In genomic region chr11:20609727-20610707, GRCh38 we compare ENCODE assay signal across 8 cellular contexts. TPM values are rescaled to one million over a fixed set of nuclear protein-coding genes. Genes with fewer than 3 reads are reported as not detected.
DNase-seq lines count a peak whose midpoint lies in the region; ATAC-seq and TF ChIP-seq lines count a peak whose summit lies in the region.

No MANE protein-coding gene starts in this region.

- no peaks in the 10 kb centered on the region for H3K9me3 Mint-ChIP-seq in GM23338
- no peaks in the 10 kb centered on the region for H3K9me3 Mint-ChIP-seq in activated T-helper 17 cell treated with anti-CD3 and anti-CD28 coated beads, Interleukin-2, amount 50 U/mL, for 72 hours

- H3K36me3 ChIP-seq in GM23338 (ENCODE audit: insufficient read depth) (no peaks in the 10 kb centered on the region), KMS-11 (ENCODE audit: insufficient read depth) (no peaks in the 10 kb centered on the region), upper lobe of right lung (no peaks in the 10 kb centered on the region)

- TF ChIP-seq CTCF in GM23338 (conservative IDR thresholded peaks at IDR 0.05; ENCODE audit: low read depth in 2 of 2) = peak; percentile 91 to 96
- TF ChIP-seq CTCF in KMS-11 (conservative IDR thresholded peaks at IDR 0.05; ENCODE audit: low read depth, low read length) = peak; percentile 90
- peak in 2 of 3 donors; percentile 50 to 54 for TF ChIP-seq CTCF in omental fat pad (IDR thresholded peaks at IDR 0.05)
- TF ChIP-seq CTCF in upper lobe of right lung (IDR thresholded peaks at IDR 0.05) = peak; percentile 94

- H3K4me3 Mint-ChIP-seq in GM23338 = peak overlapping the region; percentile 32; the same call in 1 of the 3 replicates
- peak overlapping the region; percentile 41 for H3K4me3 Mint-ChIP-seq in activated T-helper 17 cell treated with anti-CD3 and anti-CD28 coated beads, Interleukin-2, amount 50 U/mL, for 72 hours

- peak; percentile 74 for DNase-seq in G401 (ENCODE audit: low spot score)
- DNase-seq in GM23338 (ENCODE audit: low spot score) = peak; percentile 94
- DNase-seq in fibroblast of the conjunctiva (ENCODE audit: low read depth) = peak; percentile 20
- DNase-seq in omental fat pad (ENCODE audit: low spot score) = peak; percentile 59
- peak; percentile 88 for DNase-seq in upper lobe of right lung

- H3K4me2 ChIP-seq in GM23338 (peak overlapping the region; percentile 43), KMS-11 (peak overlapping the region; percentile 47; the same call in 1 of the 2 replicates)

- H3K4me1 ChIP-seq in GM23338 (ENCODE audit: insufficient read depth) (peaks cover 12% of the 10 kb centered on the region), KMS-11 (ENCODE audit: low read depth, poor library complexity, severe bottlenecking) (no peaks in the 10 kb centered on the region), upper lobe of right lung (no peaks in the 10 kb centered on the region)

- H3F3A ChIP-seq in GM23338 (replicated peaks; ENCODE audit: low read depth) = no peaks in the 10 kb centered on the region

- ATAC-seq in GM23338 (peak; percentile 97), omental fat pad (ENCODE audit: low FRiP score) (peak; percentile 87), upper lobe of right lung (peak; percentile 97)
- peak; percentile 78 for ATAC-seq in activated T-helper 17 cell treated with anti-CD3 and anti-CD28 coated beads, Interleukin-2, amount 50 U/mL, for 72 hours (replicated peaks)

- H3K4me3 ChIP-seq in GM23338 (0 out of 2 replicates have a peak overlapping the region, but pooled peaks have one; percentile 28), KMS-11 (IDR thresholded peaks at IDR 0.05; ENCODE audit: insufficient read depth, low read depth, low read length) (no peak overlapping the region), upper lobe of right lung (no peak overlapping the region)

- in situ Hi-C loops in G401 (cut with HindIII; ENCODE audit: low sequenced_read_pairs) = no loop called here

- no peaks in the 10 kb centered on the region for H3K36me3 Mint-ChIP-seq in GM23338 (ENCODE audit: low read depth)
- H3K36me3 Mint-ChIP-seq in activated T-helper 17 cell treated with anti-CD3 and anti-CD28 coated beads, Interleukin-2, amount 50 U/mL, for 72 hours (ENCODE audit: low read depth) = no peaks in the 10 kb centered on the region

- intact Hi-C loops in upper lobe of right lung (cut with DNase I) = no loop called here

- H3K27me3 ChIP-seq in GM23338 (ENCODE audit: insufficient read depth) = peaks cover 17% of the 10 kb centered on the region; the same call in 1 of the 2 replicates
- H3K27me3 ChIP-seq in KMS-11 (ENCODE audit: insufficient read depth, low read depth) = no peaks in the 10 kb centered on the region
- peaks cover 77% of the 10 kb centered on the region for H3K27me3 ChIP-seq in upper lobe of right lung

- peaks cover 23% of the 10 kb centered on the region for H3K4me1 Mint-ChIP-seq in GM23338
- peaks cover 6% of the 10 kb centered on the region for H3K4me1 Mint-ChIP-seq in activated T-helper 17 cell treated with anti-CD3 and anti-CD28 coated beads, Interleukin-2, amount 50 U/mL, for 72 hours

- no peaks in the 10 kb centered on the region for H3K9me2 ChIP-seq in GM23338 (ENCODE audit: insufficient read depth)

- no peak overlapping the region; the same call in 1 of the 2 replicates for H3K27ac Mint-ChIP-seq in GM23338
- H3K27ac Mint-ChIP-seq in activated T-helper 17 cell treated with anti-CD3 and anti-CD28 coated beads, Interleukin-2, amount 50 U/mL, for 72 hours = no peak overlapping the region

- H3K9ac ChIP-seq in KMS-11 = no peak overlapping the region

- peak overlapping the region; percentile 76 for H2AFZ ChIP-seq in GM23338
- peak overlapping the region; percentile 50 for H2AFZ ChIP-seq in KMS-11 (ENCODE audit: low read depth)

- H3K27me3 Mint-ChIP-seq in GM23338 (ENCODE audit: insufficient read depth, low read depth, poor library complexity) = peaks cover 6% of the 10 kb centered on the region
- peaks cover 62% of the 10 kb centered on the region for H3K27me3 Mint-ChIP-seq in activated T-helper 17 cell treated with anti-CD3 and anti-CD28 coated beads, Interleukin-2, amount 50 U/mL, for 72 hours

- H3K27ac ChIP-seq in GM23338 (ENCODE audit: low read depth) = no peak overlapping the region
- H3K27ac ChIP-seq in KMS-11 = no peak overlapping the region
- H3K27ac ChIP-seq in upper lobe of right lung = no peak overlapping the region

- H3K79me2 ChIP-seq in GM23338 (replicated peaks; ENCODE audit: insufficient read depth) (no peaks in the 10 kb centered on the region), KMS-11 (ENCODE audit: insufficient read depth, low read depth) (no peaks in the 10 kb centered on the region)

- no peaks in the 10 kb centered on the region for H4K20me1 ChIP-seq in GM23338 (replicated peaks; ENCODE audit: insufficient read depth)
- H4K20me1 ChIP-seq in KMS-11 (ENCODE audit: insufficient read depth) = no peaks in the 10 kb centered on the region

- H3K9me3 ChIP-seq in upper lobe of right lung = no peaks in the 10 kb centered on the region

TF ChIP-seq in GM23338, 12 proteins besides CTCF, POLR2A, EP300 and RAD21 (continues in another document):
- no peak for TF ChIP-seq NANOG (IDR thresholded peaks at IDR 0.05; ENCODE audit: borderline replicate concordance)

TF ChIP-seq in PFSK-1, 5 proteins besides CTCF, POLR2A, EP300 and RAD21:
- TF ChIP-seq, protein P1, sequence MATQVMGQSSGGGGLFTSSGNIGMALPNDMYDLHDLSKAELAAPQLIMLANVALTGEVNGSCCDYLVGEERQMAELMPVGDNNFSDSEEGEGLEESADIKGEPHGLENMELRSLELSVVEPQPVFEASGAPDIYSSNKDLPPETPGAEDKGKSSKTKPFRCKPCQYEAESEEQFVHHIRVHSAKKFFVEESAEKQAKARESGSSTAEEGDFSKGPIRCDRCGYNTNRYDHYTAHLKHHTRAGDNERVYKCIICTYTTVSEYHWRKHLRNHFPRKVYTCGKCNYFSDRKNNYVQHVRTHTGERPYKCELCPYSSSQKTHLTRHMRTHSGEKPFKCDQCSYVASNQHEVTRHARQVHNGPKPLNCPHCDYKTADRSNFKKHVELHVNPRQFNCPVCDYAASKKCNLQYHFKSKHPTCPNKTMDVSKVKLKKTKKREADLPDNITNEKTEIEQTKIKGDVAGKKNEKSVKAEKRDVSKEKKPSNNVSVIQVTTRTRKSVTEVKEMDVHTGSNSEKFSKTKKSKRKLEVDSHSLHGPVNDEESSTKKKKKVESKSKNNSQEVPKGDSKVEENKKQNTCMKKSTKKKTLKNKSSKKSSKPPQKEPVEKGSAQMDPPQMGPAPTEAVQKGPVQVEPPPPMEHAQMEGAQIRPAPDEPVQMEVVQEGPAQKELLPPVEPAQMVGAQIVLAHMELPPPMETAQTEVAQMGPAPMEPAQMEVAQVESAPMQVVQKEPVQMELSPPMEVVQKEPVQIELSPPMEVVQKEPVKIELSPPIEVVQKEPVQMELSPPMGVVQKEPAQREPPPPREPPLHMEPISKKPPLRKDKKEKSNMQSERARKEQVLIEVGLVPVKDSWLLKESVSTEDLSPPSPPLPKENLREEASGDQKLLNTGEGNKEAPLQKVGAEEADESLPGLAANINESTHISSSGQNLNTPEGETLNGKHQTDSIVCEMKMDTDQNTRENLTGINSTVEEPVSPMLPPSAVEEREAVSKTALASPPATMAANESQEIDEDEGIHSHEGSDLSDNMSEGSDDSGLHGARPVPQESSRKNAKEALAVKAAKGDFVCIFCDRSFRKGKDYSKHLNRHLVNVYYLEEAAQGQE (IDR thresholded peaks at IDR 0.05; ENCODE audit: insufficient read depth in 1 of 2, low read depth in 2 of 2, low read length in 2 of 2) = no peak
- TF ChIP-seq SIN3A (IDR thresholded peaks at IDR 0.05; ENCODE audit: borderline replicate concordance, insufficient read depth, low read length) (no peak), TAF1 (IDR thresholded peaks at IDR 0.05; ENCODE audit: borderline replicate concordance, insufficient read depth, low read length) (no peak), POLR2AphosphoS5 (IDR thresholded peaks at IDR 0.05; ENCODE audit: low read depth, low read length) (no peak), FOXP2 (optimal IDR thresholded peaks at IDR 0.05; ENCODE audit: borderline replicate concordance, extremely low read depth, extremely low read length, insufficient read depth) (peak; percentile 53)

RNA-seq across cellular contexts. Expression of gene SLC6A5, which starts 10.6 kb away (rescaled TPM):
- total RNA-seq in G401 (2014; rRNA removed; shearing (Covaris generic)) = not detected in 2 replicates
- total RNA-seq in GM23338 (2014; rRNA removed; shearing (Covaris generic)) = not detected in 2 replicates
- polyA plus RNA-seq in GM23338 (2016; fragmentation: Nextera tagmentation; extraction: Ambion mirVana) = not detected in 2 replicates
- polyA plus RNA-seq in PFSK-1 (2012; ENCODE audit: insufficient read length, low read depth) = not detected
- not detected for total RNA-seq in activated T-helper 17 cell treated with anti-CD3 and anti-CD28 coated beads, Interleukin-2, amount 50 U/mL, for 72 hours
- total RNA-seq in omental fat pad (not detected), upper lobe of right lung (not detected)

RNA-seq across cellular contexts. Expression of gene NELL1, which starts 59.4 kb away (rescaled TPM):
- 0.34 and 0.86 TPM in 2 replicates for total RNA-seq in G401 (2014; rRNA removed; shearing (Covaris generic))
- total RNA-seq in GM23338 (2014; rRNA removed; shearing (Covaris generic)) = 0.39 and 1.6 TPM in 2 replicates
- not detected in 2 replicates for polyA plus RNA-seq in GM23338 (2016; fragmentation: Nextera tagmentation; extraction: Ambion mirVana)
- 0.40 TPM for polyA plus RNA-seq in PFSK-1 (2012; ENCODE audit: insufficient read length, low read depth)
- not detected for total RNA-seq in activated T-helper 17 cell treated with anti-CD3 and anti-CD28 coated beads, Interleukin-2, amount 50 U/mL, for 72 hours
- 1 to 10 TPM in 1 of 4 donors, under 1 TPM in 1, not detected in 2; 0.48 to 1.3 TPM for total RNA-seq in omental fat pad
- not detected for total RNA-seq in upper lobe of right lung

Comparison
In these comparisons a context has a peak if more than half of its experiments do, and no peak if none do; other contexts are left out.
1. DNase-seq: peak in every context shown above with its lines; median percentile 94 in GM23338; 88 in upper lobe of right lung; 74 in G401; 59 in omental fat pad; 20 in fibroblast of the conjunctiva.